Comparison of ENCODE assay signal across 16 cellular contexts in genomic region chr14:100786820-100787219, GRCh38. TPM values are rescaled to one million over a fixed set of nuclear protein-coding genes. Genes with fewer than 3 reads are reported as not detected.
DNase-seq lines count a peak whose midpoint lies in the region; ATAC-seq, FAIRE-seq and TF ChIP-seq lines count a peak whose summit lies in the region.
"Had no signal": no experiment of that assay in that cellular context is flagged by ENCODE, and none has a peak within 500 bp of the region (broad histone marks: within the 10 kb centered on the region; RNA-seq: fewer than 3 reads in every experiment).

No MANE protein-coding gene starts in this region.

- no peak for TF ChIP-seq EP300 in HepG2 (IDR thresholded peaks at IDR 0.05; ENCODE audit: low read depth in 2 of 2, low read length in 2 of 2)
- TF ChIP-seq EP300 in HepG2 (CRISPR knock-in tag; IDR thresholded peaks at IDR 0.05; ENCODE audit: borderline replicate concordance) = no peak

- 89% methylated on average over 7 of the region's 7 CpGs for WGBS in HepG2 (ENCODE audit: low lambda C conversion rate)
- WGBS in right lobe of liver (ENCODE audit: insufficient coverage, low coverage, low lambda C conversion rate, missing lambda C conversion rate) = 80% methylated on average over 7 of the region's 7 CpGs
- no CpG with 5 or more reads among the region's 7 CpGs for WGBS in neuronal stem cell (ENCODE audit: extremely low coverage in 2 of 2, insufficient read length in 2 of 2, insufficient replicate concordance in 1 of 2), 2 donors

- H3K4me2 ChIP-seq in HepG2 (ENCODE audit: low read depth, low read length) (no peak overlapping the region), neuronal stem cell (ENCODE audit: insufficient read depth, low read length, poor library complexity, severe bottlenecking) (no peak overlapping the region)
- H3K4me2 ChIP-seq: BLaER1 treated with 17β-estradiol and CSF1 and Interleukin-3, amounts not matched to agents 10 nM and 100 nM had no signal

- DNase-seq in HepG2 (ENCODE audit: low spot score) = no peak
- no peak for DNase-seq in right lobe of liver
- peak; percentile 50 for DNase-seq in left kidney (ENCODE audit: low read depth, low spot score)
- DNase-seq in neuronal stem cell (ENCODE audit: low spot score) = no peak
- DNase-seq in NCI-H2196 treated with DMSO at 0.1 percent for 48 hours (lab: John Stamatoyannopoulos, UW; ENCODE audit: unreplicated experiment) = no peak
- DNase-seq in germinal center (ENCODE audit: low spot score) = no peak
- DNase-seq in nucleus accumbens (lab: John Stamatoyannopoulos, UW) = no peak
- DNase-seq: 8988T; ACHN; Calu3; CD4-positive, alpha-beta T cell; DMS 273 treated with DMSO at 0.1 percent for 48 hours had no signal

- peaks cover 74% of the 10 kb centered on the region for H3K4me1 ChIP-seq in HepG2 (ENCODE audit: insufficient read depth, low read length)
- H3K4me1 ChIP-seq in right lobe of liver = no peaks in the 10 kb centered on the region
- peaks cover 19 to 33% of the 10 kb centered on the region in 2 donors for H3K4me1 ChIP-seq in neuronal stem cell (ENCODE audit: control insufficient read depth in 2 of 2, insufficient read depth in 1 of 2, low read depth in 1 of 2, low read length in 2 of 2)
- H3K4me1 ChIP-seq: BLaER1 treated with 17β-estradiol and CSF1 and Interleukin-3, amounts not matched to agents 10 nM and 100 nM had no signal

- H3K36me3 ChIP-seq in HepG2 (replicated peaks in 1 of 2; ENCODE audit: control insufficient read depth in 1 of 2, insufficient read depth in 2 of 2, low read length in 2 of 2) (no peaks in the 10 kb centered on the region), right lobe of liver (no peaks in the 10 kb centered on the region), neuronal stem cell (replicated peaks in 1 of 2; ENCODE audit: control insufficient read depth in 2 of 2, insufficient read depth in 2 of 2, low read length in 2 of 2) (no peaks in the 10 kb centered on the region)
- H3K36me3 ChIP-seq: BLaER1 treated with 17β-estradiol and CSF1 and Interleukin-3, amounts not matched to agents 10 nM and 100 nM had no signal

- BruUV-seq in HepG2 (replicated peaks; lab: Mats Ljungman, UMichigan) = no TSS peak

- ATAC-seq in HepG2 (no peak), right lobe of liver (no peak)
- ATAC-seq: HCT116 had no signal

- H3K18ac ChIP-seq in neuronal stem cell (ENCODE audit: low read length) = peak overlapping the region; percentile 61

- no peak overlapping the region for H4K8ac ChIP-seq in neuronal stem cell (ENCODE audit: low read depth, low read length)

- no peak overlapping the region for H2AK5ac ChIP-seq in neuronal stem cell (ENCODE audit: low read depth, low read length)

- no peak for TF ChIP-seq CTCF in HepG2 (CRISPR knock-in tag; IDR thresholded peaks at IDR 0.05)
- no peak for TF ChIP-seq CTCF in right lobe of liver (IDR thresholded peaks at IDR 0.05)

- H3K9me3 ChIP-seq in HepG2 (ENCODE audit: low read length) = peaks cover 9% of the 10 kb centered on the region
- no peaks in the 10 kb centered on the region for H3K9me3 ChIP-seq in right lobe of liver
- H3K9me3 ChIP-seq in neuronal stem cell (replicated peaks in 1 of 2; ENCODE audit: control insufficient read depth in 2 of 2, insufficient read depth in 1 of 2, low read depth in 1 of 2, low read length in 2 of 2) = no peaks in the 10 kb centered on the region
- H3K9me3 ChIP-seq: BLaER1 treated with 17β-estradiol and CSF1 and Interleukin-3, amounts not matched to agents 10 nM and 100 nM had no signal

- H3K27me3 ChIP-seq in HepG2 (ENCODE audit: control insufficient read depth in 1 of 2, insufficient read depth in 2 of 2, low read length in 2 of 2) = no peaks in the 10 kb centered on the region
- no peaks in the 10 kb centered on the region for H3K27me3 ChIP-seq in right lobe of liver
- H3K27me3 ChIP-seq in neuronal stem cell (ENCODE audit: control insufficient read depth in 3 of 3, insufficient read depth in 3 of 3, low read depth in 1 of 3, low read length in 3 of 3) = no peaks in the 10 kb centered on the region
- H3K27me3 ChIP-seq: BLaER1 treated with 17β-estradiol and CSF1 and Interleukin-3, amounts not matched to agents 10 nM and 100 nM had no signal

- no peak overlapping the region for H2BK5ac ChIP-seq in neuronal stem cell (ENCODE audit: low read length)

- POLR2A ChIA-PET in HepG2 (lab: Yijun Ruan, JAX) = no interaction called here

- no peak overlapping the region for H3K23ac ChIP-seq in neuronal stem cell (ENCODE audit: low read depth, low read length, poor library complexity)

- no peak overlapping the region for H4K91ac ChIP-seq in neuronal stem cell (ENCODE audit: low read depth, low read length, poor library complexity)

- no peaks in the 10 kb centered on the region for H4K20me1 ChIP-seq in HepG2 (ENCODE audit: insufficient read depth, low read length)
- H4K20me1 ChIP-seq: BLaER1 treated with 17β-estradiol and CSF1 and Interleukin-3, amounts not matched to agents 10 nM and 100 nM had no signal

- no peak overlapping the region for H3K14ac ChIP-seq in neuronal stem cell (ENCODE audit: low read length)

- H3K4me3 ChIP-seq in HepG2 (replicated peaks in 1 of 3; ENCODE audit: insufficient read depth in 1 of 3, low read depth in 2 of 3, low read length in 3 of 3) (no peak overlapping the region), right lobe of liver (no peak overlapping the region), neuronal stem cell (ENCODE audit: low read length in 2 of 2) (no peak overlapping the region)
- H3K4me3 ChIP-seq: BLaER1 treated with 17β-estradiol and CSF1 and Interleukin-3, amounts not matched to agents 10 nM and 100 nM had no signal

- FAIRE-seq in HepG2 (lab: Jason Lieb, UNC) = no peak
- FAIRE-seq: HTR-8/SVneo had no signal

- no peaks in the 10 kb centered on the region for H3K79me1 ChIP-seq in neuronal stem cell (ENCODE audit: low read depth, low read length)

- in situ Hi-C loops in HepG2 (cut with HindIII; ENCODE audit: extremely low pct_ligation_motif_present, low pct_unique_long_range_greater_than_20kb) = no loop called here

- no peak for TF ChIP-seq RAD21 in HepG2 (CRISPR knock-in tag; IDR thresholded peaks at IDR 0.05)

- CTCF ChIA-PET in HepG2 (lab: Yijun Ruan, JAX; ENCODE audit: low intra/inter-chr PET ratio, low total read pairs) = no interaction called here

- no peak overlapping the region for H3K27ac ChIP-seq in HepG2 (ENCODE audit: extremely low read length, insufficient read depth, low read length)
- no peak overlapping the region for H3K27ac ChIP-seq in right lobe of liver
- no peak overlapping the region for H3K27ac ChIP-seq in neuronal stem cell (replicated peaks; ENCODE audit: low read length)
- H3K27ac ChIP-seq: BLaER1 treated with 17β-estradiol and CSF1 and Interleukin-3, amounts not matched to agents 10 nM and 100 nM had no signal

- H3K4ac ChIP-seq in neuronal stem cell (ENCODE audit: low read length) = no peak overlapping the region

- H2BK120ac ChIP-seq in neuronal stem cell (ENCODE audit: low read depth, low read length) = no peak overlapping the region

- H3K9ac ChIP-seq in HepG2 (ENCODE audit: insufficient read depth, low read depth, low read length) (no peak overlapping the region), neuronal stem cell (ENCODE audit: low read depth, low read length, poor library complexity) (no peak overlapping the region)
- H3K9ac ChIP-seq: BLaER1 treated with 17β-estradiol and CSF1 and Interleukin-3, amounts not matched to agents 10 nM and 100 nM had no signal

- H2BK15ac ChIP-seq in neuronal stem cell (ENCODE audit: low read length) = no peak overlapping the region

- intact Hi-C loops in HepG2 (cut with micrococcal nuclease; ENCODE audit: unreplicated experiment) = no loop called here
- intact Hi-C loops in right lobe of liver (cut with DNase I) = no loop called here

- no peak overlapping the region for H2BK12ac ChIP-seq in neuronal stem cell (ENCODE audit: low read length)

- TF ChIP-seq POLR2A in HepG2 (IDR thresholded peaks at IDR 0.05; ENCODE audit: insufficient read depth in 1 of 2, low read depth in 2 of 2, low read length in 2 of 2) (no peak), right lobe of liver (IDR thresholded peaks at IDR 0.05) (no peak)

- no peaks in the 10 kb centered on the region for H3K79me2 ChIP-seq in HepG2 (ENCODE audit: insufficient read depth, low read length)

- no peak overlapping the region for H2AFZ ChIP-seq in HepG2 (ENCODE audit: low read length)
- no peak overlapping the region for H2AFZ ChIP-seq in neuronal stem cell (ENCODE audit: low read length)

TF ChIP-seq in HepG2, 621 proteins besides CTCF, POLR2A, EP300 and RAD21 (continues in another document):
- no peak for TF ChIP-seq MLLT10 (CRISPR knock-in tag; IDR thresholded peaks at IDR 0.05)
- no peak for TF ChIP-seq KAT8 (CRISPR knock-in tag; IDR thresholded peaks at IDR 0.05)
- TF ChIP-seq MAFK (conservative IDR thresholded peaks at IDR 0.05 in 1 of 2, IDR thresholded peaks at IDR 0.05 in 1 of 2; ENCODE audit: low read length in 2 of 2) = peak; percentile 74 to 82
- TF ChIP-seq EED (CRISPR knock-in tag; IDR thresholded peaks at IDR 0.05) = no peak
- no peak for TF ChIP-seq ZNF850 (CRISPR knock-in tag; conservative IDR thresholded peaks at IDR 0.05)

RNA-seq across cellular contexts. Expression of gene MEG3, which starts 39.1 kb away (rescaled TPM):
- not detected in 2 replicates for total RNA-seq in HepG2 (2016; rRNA removed; fragmentation: Illumina TruSeq; extraction: Trizol)
- total RNA-seq in HepG2 (2016; cell fraction: cytosol; rRNA removed; fragmentation: Illumina TruSeq; extraction: Trizol; ENCODE audit: low read depth) = not detected in 2 replicates
- total RNA-seq in HepG2 (2016; cell fraction: insoluble cytoplasmic fraction; rRNA removed; fragmentation: Illumina TruSeq; extraction: Trizol) = not detected in 2 replicates
- total RNA-seq in HepG2 (2016; cell fraction: membrane; rRNA removed; fragmentation: Illumina TruSeq; extraction: Trizol) = not detected in 2 replicates
- 0.38 TPM in 1 of 2 replicates, not detected in the other for total RNA-seq in HepG2 (2016; cell fraction: nucleus; rRNA removed; fragmentation: Illumina TruSeq; extraction: Trizol)
- 0.07 and 0.17 TPM in 2 replicates for polyA plus RNA-seq in HepG2 (2011; rRNA removed)
- polyA plus RNA-seq in HepG2 (2011; cell fraction: cytosol; rRNA removed) = 0.03 TPM in 1 of 2 replicates, not detected in the other
- 0.59 and 0.62 TPM in 2 replicates for polyA plus RNA-seq in HepG2 (2011; cell fraction: nucleus; rRNA removed)
- 0.12 TPM in 1 of 2 replicates, not detected in the other for polyA plus RNA-seq in HepG2 (2012)
- not detected in 2 replicates for polyA plus RNA-seq in HepG2 (2016; cell fraction: cytosol; fragmentation: Illumina TruSeq; extraction: Trizol; ENCODE audit: low read depth)
- not detected in 2 replicates for polyA plus RNA-seq in HepG2 (2016; cell fraction: insoluble cytoplasmic fraction; fragmentation: Illumina TruSeq; extraction: Trizol; ENCODE audit: low read depth)
- polyA plus RNA-seq in HepG2 (2016; cell fraction: membrane; fragmentation: Illumina TruSeq; extraction: Trizol; ENCODE audit: low read depth) = not detected in 2 replicates
- 0.15 TPM in 1 of 2 replicates, not detected in the other for polyA plus RNA-seq in HepG2 (2016; cell fraction: nucleus; fragmentation: Illumina TruSeq; extraction: Trizol; ENCODE audit: insufficient read depth, low read depth)
- 0.08 TPM in 1 of 2 replicates, not detected in the other for polyA minus RNA-seq in HepG2 (2011; rRNA and poly(A)+ RNA removed; ENCODE audit: low replicate concordance)
- polyA minus RNA-seq in HepG2 (2011; cell fraction: cytosol; rRNA and poly(A)+ RNA removed) = not detected in 2 replicates
- polyA minus RNA-seq in HepG2 (2011; cell fraction: nucleus; rRNA and poly(A)+ RNA removed) = 0.12 and 0.26 TPM in 2 replicates
- 10 to 100 TPM in 5 of 6 experiments, 1 to 10 TPM in 1; 5.7 to 43.7 (median 23.9) TPM for total RNA-seq in right lobe of liver
- 61.0 TPM for polyA plus RNA-seq in neuronal stem cell (2013, experiment 1 of 2)
- 58.1 TPM for polyA plus RNA-seq in neuronal stem cell (2013, experiment 2 of 2)
- total RNA-seq: Calu3; CD4-positive, alpha-beta T cell; H4 had no signal

Comparison
In these comparisons a context has a peak if more than half of its experiments do, and no peak if none do; other contexts are left out.
1. RNA of gene MEG3, which starts 39.1 kb away (total RNA-seq): 5.7 to 43.7 TPM in right lobe of liver; 0.38 TPM in HepG2; every median in the first group is over 4 times any median in the second.